ENCODE assay signal across 1 cellular context in genomic region chr5:15615859-15616258, GRCh38.
TF ChIP-seq lines count a peak whose summit lies in the region.

No MANE protein-coding gene starts in this region.

TF ChIP-seq in IMR-90, 13 proteins besides CTCF, POLR2A, EP300 and RAD21 (continued from another document):
- TF ChIP-seq ELK1 (IDR thresholded peaks at IDR 0.05; ENCODE audit: borderline replicate concordance, low read depth, low read length) (no peak), MAZ (IDR thresholded peaks at IDR 0.05; ENCODE audit: borderline replicate concordance, low read depth, low read length) (no peak), RCOR1 (IDR thresholded peaks at IDR 0.05; ENCODE audit: insufficient replicate concordance, low read length) (no peak)
TF ChIP-seq in IMR-90: peak in this region for 0.
